In the genomic region with DNA sequence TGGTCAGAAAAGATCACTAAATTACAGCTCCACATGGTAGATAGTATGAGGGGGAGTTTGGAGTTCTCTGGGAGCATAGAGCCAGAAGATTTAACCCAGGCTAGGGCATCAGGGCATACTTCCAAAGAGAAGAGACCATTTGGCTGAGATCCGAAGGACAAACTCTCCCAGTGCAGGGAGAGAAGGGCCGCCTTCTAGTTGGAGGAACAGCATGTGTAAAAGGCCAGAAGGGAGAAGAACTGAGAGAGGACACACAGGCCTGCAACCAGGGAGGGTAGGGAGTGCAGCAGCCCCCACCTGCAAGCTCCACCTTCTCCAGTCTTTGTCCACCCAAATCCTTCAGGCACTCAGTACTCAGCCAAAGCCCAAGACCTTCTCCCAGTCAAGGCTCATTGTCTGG, we compare ENCODE assay signal across 1 cellular context.
TF ChIP-seq lines count a peak whose summit lies in the region.

No MANE protein-coding gene starts in this region.

TF ChIP-seq in SK-N-SH, 30 proteins besides CTCF, POLR2A, EP300 and RAD21 (continued from another document):
- TF ChIP-seq, protein P1, sequence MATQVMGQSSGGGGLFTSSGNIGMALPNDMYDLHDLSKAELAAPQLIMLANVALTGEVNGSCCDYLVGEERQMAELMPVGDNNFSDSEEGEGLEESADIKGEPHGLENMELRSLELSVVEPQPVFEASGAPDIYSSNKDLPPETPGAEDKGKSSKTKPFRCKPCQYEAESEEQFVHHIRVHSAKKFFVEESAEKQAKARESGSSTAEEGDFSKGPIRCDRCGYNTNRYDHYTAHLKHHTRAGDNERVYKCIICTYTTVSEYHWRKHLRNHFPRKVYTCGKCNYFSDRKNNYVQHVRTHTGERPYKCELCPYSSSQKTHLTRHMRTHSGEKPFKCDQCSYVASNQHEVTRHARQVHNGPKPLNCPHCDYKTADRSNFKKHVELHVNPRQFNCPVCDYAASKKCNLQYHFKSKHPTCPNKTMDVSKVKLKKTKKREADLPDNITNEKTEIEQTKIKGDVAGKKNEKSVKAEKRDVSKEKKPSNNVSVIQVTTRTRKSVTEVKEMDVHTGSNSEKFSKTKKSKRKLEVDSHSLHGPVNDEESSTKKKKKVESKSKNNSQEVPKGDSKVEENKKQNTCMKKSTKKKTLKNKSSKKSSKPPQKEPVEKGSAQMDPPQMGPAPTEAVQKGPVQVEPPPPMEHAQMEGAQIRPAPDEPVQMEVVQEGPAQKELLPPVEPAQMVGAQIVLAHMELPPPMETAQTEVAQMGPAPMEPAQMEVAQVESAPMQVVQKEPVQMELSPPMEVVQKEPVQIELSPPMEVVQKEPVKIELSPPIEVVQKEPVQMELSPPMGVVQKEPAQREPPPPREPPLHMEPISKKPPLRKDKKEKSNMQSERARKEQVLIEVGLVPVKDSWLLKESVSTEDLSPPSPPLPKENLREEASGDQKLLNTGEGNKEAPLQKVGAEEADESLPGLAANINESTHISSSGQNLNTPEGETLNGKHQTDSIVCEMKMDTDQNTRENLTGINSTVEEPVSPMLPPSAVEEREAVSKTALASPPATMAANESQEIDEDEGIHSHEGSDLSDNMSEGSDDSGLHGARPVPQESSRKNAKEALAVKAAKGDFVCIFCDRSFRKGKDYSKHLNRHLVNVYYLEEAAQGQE (IDR thresholded peaks at IDR 0.05; ENCODE audit: low read depth, low read length), result no peak
- TF ChIP-seq USF2 (IDR thresholded peaks at IDR 0.05; ENCODE audit: borderline replicate concordance, low read depth, low read length) (no peak), TAF1 (IDR thresholded peaks at IDR 0.05; ENCODE audit: borderline replicate concordance, low read depth, low read length) (no peak), MXI1 (IDR thresholded peaks at IDR 0.05; ENCODE audit: low read depth, low read length) (no peak), MEF2A (IDR thresholded peaks at IDR 0.05; ENCODE audit: borderline replicate concordance, low read depth) (no peak), RFX5 (IDR thresholded peaks at IDR 0.05; ENCODE audit: low read length) (no peak)
- TF ChIP-seq, protein P2, sequence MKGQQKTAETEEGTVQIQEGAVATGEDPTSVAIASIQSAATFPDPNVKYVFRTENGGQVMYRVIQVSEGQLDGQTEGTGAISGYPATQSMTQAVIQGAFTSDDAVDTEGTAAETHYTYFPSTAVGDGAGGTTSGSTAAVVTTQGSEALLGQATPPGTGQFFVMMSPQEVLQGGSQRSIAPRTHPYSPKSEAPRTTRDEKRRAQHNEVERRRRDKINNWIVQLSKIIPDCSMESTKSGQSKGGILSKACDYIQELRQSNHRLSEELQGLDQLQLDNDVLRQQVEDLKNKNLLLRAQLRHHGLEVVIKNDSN (IDR thresholded peaks at IDR 0.05; ENCODE audit: borderline replicate concordance, low read depth), result no peak
